1 cellular context compared by ENCODE assay signal in the genomic region with DNA sequence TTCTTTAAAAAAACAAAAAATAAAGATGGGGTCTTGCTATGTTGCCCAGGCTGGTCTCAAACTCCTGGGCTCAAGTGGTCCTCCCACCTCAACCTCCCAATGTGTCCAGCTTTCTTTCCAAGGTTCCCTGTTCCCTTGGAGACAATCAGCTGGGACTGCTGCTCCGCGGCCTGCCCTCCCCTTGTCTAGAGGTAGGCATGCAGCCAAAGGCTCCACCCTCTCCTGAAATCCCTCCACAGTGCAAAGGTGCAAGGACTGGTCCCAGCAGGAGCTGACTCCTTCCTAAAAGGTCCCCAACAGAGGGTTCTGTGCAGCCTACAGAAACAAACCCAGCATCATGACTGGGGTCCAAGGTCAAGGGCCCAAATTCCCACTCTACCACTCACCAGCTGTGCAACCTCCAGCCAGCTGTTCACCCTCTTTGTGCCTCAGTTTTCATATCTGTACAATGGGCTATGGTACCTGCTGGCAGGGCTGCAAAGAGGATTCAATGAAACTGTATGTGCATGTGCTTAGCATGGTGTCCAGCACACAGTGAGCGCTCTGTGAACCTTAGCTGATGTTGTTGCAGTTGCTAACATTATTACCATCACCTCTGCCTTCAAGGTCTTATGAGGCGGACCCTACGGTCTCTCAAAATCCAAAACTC.
TF ChIP-seq lines count a peak whose summit lies in the region.

No MANE protein-coding gene starts in this region.

TF ChIP-seq in HepG2, 621 proteins besides CTCF, POLR2A, EP300 and RAD21 (continued from another document):
- TF ChIP-seq, protein P1, sequence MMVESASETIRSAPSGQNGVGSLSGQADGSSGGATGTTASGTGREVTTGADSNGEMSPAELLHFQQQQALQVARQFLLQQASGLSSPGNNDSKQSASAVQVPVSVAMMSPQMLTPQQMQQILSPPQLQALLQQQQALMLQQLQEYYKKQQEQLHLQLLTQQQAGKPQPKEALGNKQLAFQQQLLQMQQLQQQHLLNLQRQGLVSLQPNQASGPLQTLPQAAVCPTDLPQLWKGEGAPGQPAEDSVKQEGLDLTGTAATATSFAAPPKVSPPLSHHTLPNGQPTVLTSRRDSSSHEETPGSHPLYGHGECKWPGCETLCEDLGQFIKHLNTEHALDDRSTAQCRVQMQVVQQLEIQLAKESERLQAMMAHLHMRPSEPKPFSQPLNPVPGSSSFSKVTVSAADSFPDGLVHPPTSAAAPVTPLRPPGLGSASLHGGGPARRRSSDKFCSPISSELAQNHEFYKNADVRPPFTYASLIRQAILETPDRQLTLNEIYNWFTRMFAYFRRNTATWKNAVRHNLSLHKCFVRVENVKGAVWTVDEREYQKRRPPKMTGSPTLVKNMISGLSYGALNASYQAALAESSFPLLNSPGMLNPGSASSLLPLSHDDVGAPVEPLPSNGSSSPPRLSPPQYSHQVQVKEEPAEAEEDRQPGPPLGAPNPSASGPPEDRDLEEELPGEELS (CRISPR knock-in tag; IDR thresholded peaks at IDR 0.05), result no peak
- TF ChIP-seq MTF2 (CRISPR knock-in tag; IDR thresholded peaks at IDR 0.05; ENCODE audit: borderline replicate concordance) (no peak), ZNF629 (CRISPR knock-in tag; conservative IDR thresholded peaks at IDR 0.05) (peak; percentile 80)
